In genomic region chr5:133854554-133854953, GRCh38 we compare ENCODE assay signal across 1 cellular context.
TF ChIP-seq lines count a peak whose summit lies in the region.

No MANE protein-coding gene starts in this region.

TF ChIP-seq in IMR-90, 13 proteins besides CTCF, POLR2A, EP300 and RAD21:
- TF ChIP-seq RCOR1 (IDR thresholded peaks at IDR 0.05; ENCODE audit: insufficient replicate concordance, low read length) (no peak), MAZ (IDR thresholded peaks at IDR 0.05; ENCODE audit: borderline replicate concordance, low read depth, low read length) (no peak), FOS (IDR thresholded peaks at IDR 0.05; ENCODE audit: low read depth, low read length) (no peak), CEBPB (IDR thresholded peaks at IDR 0.05; ENCODE audit: low read depth, low read length) (no peak), BHLHE40 (IDR thresholded peaks at IDR 0.05; ENCODE audit: low read depth, low read length) (no peak), NFE2L2 (IDR thresholded peaks at IDR 0.05; ENCODE audit: low read depth, low read length) (no peak), RFX5 (IDR thresholded peaks at IDR 0.05; ENCODE audit: low read depth, low read length) (no peak), SMC3 (IDR thresholded peaks at IDR 0.05; ENCODE audit: low read depth, low read length) (no peak), MXI1 (IDR thresholded peaks at IDR 0.05; ENCODE audit: borderline replicate concordance, low read depth, low read length) (no peak), MAFK (IDR thresholded peaks at IDR 0.05; ENCODE audit: low read depth, low read length) (no peak), ELK1 (IDR thresholded peaks at IDR 0.05; ENCODE audit: borderline replicate concordance, low read depth, low read length) (no peak), CHD1 (IDR thresholded peaks at IDR 0.05; ENCODE audit: low read depth, low read length) (no peak)
- TF ChIP-seq, protein P1, sequence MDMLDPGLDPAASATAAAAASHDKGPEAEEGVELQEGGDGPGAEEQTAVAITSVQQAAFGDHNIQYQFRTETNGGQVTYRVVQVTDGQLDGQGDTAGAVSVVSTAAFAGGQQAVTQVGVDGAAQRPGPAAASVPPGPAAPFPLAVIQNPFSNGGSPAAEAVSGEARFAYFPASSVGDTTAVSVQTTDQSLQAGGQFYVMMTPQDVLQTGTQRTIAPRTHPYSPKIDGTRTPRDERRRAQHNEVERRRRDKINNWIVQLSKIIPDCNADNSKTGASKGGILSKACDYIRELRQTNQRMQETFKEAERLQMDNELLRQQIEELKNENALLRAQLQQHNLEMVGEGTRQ (IDR thresholded peaks at IDR 0.05; ENCODE audit: low read depth, low read length): no peak
